Comparison of ENCODE assay signal across 7 cellular contexts in the genomic region with DNA sequence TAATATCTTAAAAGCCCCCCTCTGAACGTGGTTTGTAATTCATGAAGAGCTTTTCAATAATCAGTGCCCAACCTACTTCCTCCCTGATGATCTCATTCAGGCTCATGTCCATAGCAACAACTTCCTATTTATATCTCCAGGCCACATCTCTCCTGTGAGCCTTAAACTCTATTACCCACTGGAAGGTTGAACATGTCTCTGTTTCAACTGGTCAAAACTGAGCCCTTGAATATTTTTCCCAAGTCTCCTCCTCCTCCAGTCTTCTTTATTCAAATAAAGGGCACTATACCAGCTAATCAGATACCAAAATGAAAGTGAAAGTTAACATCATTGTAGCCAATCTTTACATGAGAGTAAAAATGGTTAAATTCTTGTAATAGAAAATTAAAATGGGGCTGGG.
DNase-seq lines count a peak whose midpoint lies in the region; ATAC-seq and TF ChIP-seq lines count a peak whose summit lies in the region.

No MANE protein-coding gene starts in this region.

- H3K27me3 ChIP-seq in transverse colon, result no peaks in the 10 kb centered on the region

- DNase-seq in GF-D8 (lab: John Stamatoyannopoulos, UW) (peak; percentile 89), NOMO-1 treated with DMSO at 0.1 percent for 48 hours (lab: John Stamatoyannopoulos, UW; ENCODE audit: unreplicated experiment) (peak; percentile 86), pulmonary artery endothelial cell (ENCODE audit: low read depth, low spot score) (peak; percentile 35), islet precursor cell (no peak), transverse colon (no peak)
- peak in 1 of 2 donors; percentile 24 for DNase-seq in central memory CD8-positive, alpha-beta T cell (ENCODE audit: low spot score in 2 of 2)

- intact Hi-C loops in transverse colon (cut with DNase I; ENCODE audit: low total_unique reads), result no loop called here

- in situ Hi-C loops in transverse colon (cut with MboI; ENCODE audit: low pct_ligation_motif_present in 1 of 4, low pct_unique_long_range_greater_than_20kb in 1 of 4, low sequenced_read_pairs in 3 of 4), result no loop called here

- WGBS in transverse colon (ENCODE audit: low coverage in 1 of 2), 2 donors, result 0 to 13% methylated on average over 1 of the region's 1 CpG

- H3K27ac Mint-ChIP-seq in central memory CD8-positive, alpha-beta T cell (ENCODE audit: low read depth), result peak overlapping the region; percentile 99

- H3K36me3 ChIP-seq in transverse colon, result no peaks in the 10 kb centered on the region

- no peak for TF ChIP-seq EP300 in transverse colon (IDR thresholded peaks at IDR 0.05; ENCODE audit: low read depth)

- no peaks in the 10 kb centered on the region for H3K9me3 ChIP-seq in transverse colon

- TF ChIP-seq CTCF in transverse colon (IDR thresholded peaks at IDR 0.05), result no peak

- no peaks in the 10 kb centered on the region for H3K27me3 Mint-ChIP-seq in central memory CD8-positive, alpha-beta T cell

- peak overlapping the region in 1 of 4 donors; percentile 36 for H3K27ac ChIP-seq in transverse colon

- H3K4me3 ChIP-seq in transverse colon, result peak overlapping the region in 1 of 4 donors; percentile 16

- ATAC-seq in HG02588 (IDR thresholded peaks at IDR 0.05; ENCODE audit: unreplicated experiment), result peak; percentile 60
- peak; percentile 55 for ATAC-seq in central memory CD8-positive, alpha-beta T cell (replicated peaks; ENCODE audit: extremely low read depth, poor library complexity, severe bottlenecking)

- TF ChIP-seq POLR2A in transverse colon (IDR thresholded peaks at IDR 0.05), result no peak

- H3K9me3 Mint-ChIP-seq in central memory CD8-positive, alpha-beta T cell, result no peaks in the 10 kb centered on the region

- H3K4me3 Mint-ChIP-seq in central memory CD8-positive, alpha-beta T cell, result peak overlapping the region; percentile 80

- peaks cover 27% of the 10 kb centered on the region for H3K4me1 Mint-ChIP-seq in central memory CD8-positive, alpha-beta T cell

- peaks cover 18% of the 10 kb centered on the region for H3K36me3 Mint-ChIP-seq in central memory CD8-positive, alpha-beta T cell (ENCODE audit: insufficient read depth)

- H3K4me1 ChIP-seq in transverse colon, result peaks cover 0 to 6% (median 0%) of the 10 kb centered on the region in 4 donors

Comparison
In these comparisons a context has a peak if more than half of its experiments do, and no peak if none do; other contexts are left out.
1. DNase-seq: peak in GF-D8 (single experiment), NOMO-1 treated with DMSO at 0.1 percent for 48 hours (single experiment) and pulmonary artery endothelial cell (single experiment); none in islet precursor cell (single experiment) and transverse colon (single experiment).